In genomic region chr5:141637693-141638419, GRCh38 we compare ENCODE assay signal across 8 cellular contexts. TPM values are rescaled to one million over a fixed set of nuclear protein-coding genes. Genes with fewer than 3 reads are reported as not detected.
DNase-seq lines count a peak whose midpoint lies in the region; ATAC-seq and TF ChIP-seq lines count a peak whose summit lies in the region.

No MANE protein-coding gene starts in this region.

- peak; percentile 47 for TF ChIP-seq CTCF in A673 (conservative IDR thresholded peaks at IDR 0.05; ENCODE audit: low read depth, low read length)

- H3K9ac ChIP-seq in HUES6 (ENCODE audit: low read length) (peak overlapping the region; percentile 67), skeletal muscle satellite cell (ENCODE audit: low read depth, low read length) (peak overlapping the region; percentile 89)

- peaks cover 4% of the 10 kb centered on the region for H3K36me3 ChIP-seq in A673 (ENCODE audit: insufficient read depth, low read length, poor library complexity, severe bottlenecking)
- H3K36me3 ChIP-seq in HUES6 (ENCODE audit: control insufficient read depth, insufficient read depth, low read length), result peaks cover 6% of the 10 kb centered on the region
- peaks cover 17% of the 10 kb centered on the region for H3K36me3 ChIP-seq in skeletal muscle satellite cell (ENCODE audit: insufficient read depth, low read length)

- POLR2A ChIA-PET in A673 (lab: Charles Lee; ENCODE audit: low non-redundant PET), result interaction anchor here (0.5 kb wide), 1 partner anchor 365 kb away, joined by 3 read pairs; no protein-coding TSS in a partner anchor

- intact Hi-C loops in A673 (cut with micrococcal nuclease; ENCODE audit: unreplicated experiment), result no loop called here

- no peak overlapping the region for H3K27ac ChIP-seq in A673 (ENCODE audit: low read depth, low read length, poor library complexity, severe bottlenecking)
- H3K27ac ChIP-seq in HUES6 (ENCODE audit: low read depth, low read length), result no peak overlapping the region; the same call in 1 of the 2 replicates

- H3K4me2 ChIP-seq in skeletal muscle satellite cell (ENCODE audit: low read length), result peak overlapping the region; percentile 94

- CTCF ChIA-PET in A673 (lab: Charles Lee), result interaction anchor here (0.6 to 1.4 kb wide), 5 partner anchors 19 to 415 kb away, joined by 3 to 11 read pairs (median 3); partner anchors contain the start of genes DIAPH1 and PCDHB14

- H3K4me1 ChIP-seq in A673 (ENCODE audit: insufficient read depth, low read length, poor library complexity, severe bottlenecking) (peaks cover 9% of the 10 kb centered on the region), HUES6 (ENCODE audit: control insufficient read depth, insufficient read depth, low read length) (peaks cover 13% of the 10 kb centered on the region), skeletal muscle satellite cell (ENCODE audit: control insufficient read depth, insufficient read depth, low read length) (peaks cover 28% of the 10 kb centered on the region)

- H3K4me3 ChIP-seq in A673 (ENCODE audit: low read depth, low read length, poor library complexity, severe bottlenecking), result peak overlapping the region; percentile 95
- peak overlapping the region; percentile 91 for H3K4me3 ChIP-seq in HUES6 (ENCODE audit: low read depth, low read length)
- H3K4me3 ChIP-seq in iPS-11a (ENCODE audit: low read depth, low read length), result peak overlapping the region; percentile 91
- peak overlapping the region; percentile 90 for H3K4me3 ChIP-seq in skeletal muscle satellite cell (ENCODE audit: low read length)

- no peaks in the 10 kb centered on the region for H3K27me3 ChIP-seq in A673 (replicated peaks; ENCODE audit: insufficient read depth, low read depth, low read length, poor library complexity)
- peaks cover 10% of the 10 kb centered on the region; the same call in 1 of the 2 replicates for H3K27me3 ChIP-seq in HUES6 (ENCODE audit: control insufficient read depth, insufficient read depth, low read length)
- H3K27me3 ChIP-seq in skeletal muscle satellite cell (ENCODE audit: control insufficient read depth, insufficient read depth, low read length), result no peaks in the 10 kb centered on the region

- no TSS peak for BruUV-seq in A673 (replicated peaks; lab: Mats Ljungman, UMichigan)

- no peaks in the 10 kb centered on the region for H3K9me3 ChIP-seq in A673 (ENCODE audit: low read depth, low read length, poor library complexity, severe bottlenecking)
- no peaks in the 10 kb centered on the region for H3K9me3 ChIP-seq in HUES6 (ENCODE audit: control insufficient read depth, insufficient read depth, low read depth, low read length)
- no peaks in the 10 kb centered on the region for H3K9me3 ChIP-seq in skeletal muscle satellite cell (replicated peaks; ENCODE audit: low read length)

- ATAC-seq in GM18867 (IDR thresholded peaks at IDR 0.05; ENCODE audit: unreplicated experiment), result peak; percentile 28

- DNase-seq in A673 (ENCODE audit: low spot score) (peak; percentile 60), T-helper 2 cell (peak; percentile 27 to 70 (median 48)), astrocyte of the hippocampus (ENCODE audit: low read depth, low spot score) (peak; percentile 68), GF-D8 (lab: John Stamatoyannopoulos, UW) (no peak)

RNA-seq across cellular contexts. Expression of gene RELL2, which starts 1.1 kb away (rescaled TPM):
- 4.7 and 6.6 TPM in 2 replicates for total RNA-seq in A673 (2021)
- 5.7 and 6.8 TPM in 2 replicates for total RNA-seq in skeletal muscle satellite cell (2012; rRNA removed)

RNA-seq across cellular contexts. Expression of gene HDAC3, which starts 1.2 kb away (rescaled TPM):
- 93.1 and 109 TPM in 2 replicates for total RNA-seq in A673 (2021)
- total RNA-seq in skeletal muscle satellite cell (2012; rRNA removed), result 35.7 and 49.6 TPM in 2 replicates

RNA-seq across cellular contexts. Expression of gene FCHSD1, which starts 13.4 kb away (rescaled TPM):
- total RNA-seq in A673 (2021), result 2.3 and 3.9 TPM in 2 replicates
- 14.2 and 15.7 TPM in 2 replicates for total RNA-seq in skeletal muscle satellite cell (2012; rRNA removed)

RNA-seq across cellular contexts. Expression of gene DIAPH1, which starts 19.1 kb away (rescaled TPM):
- total RNA-seq in A673 (2021), result 105 and 109 TPM in 2 replicates
- 22.9 and 25.9 TPM in 2 replicates for total RNA-seq in skeletal muscle satellite cell (2012; rRNA removed)

RNA-seq across cellular contexts. Expression of gene ARAP3, which starts 44.2 kb away (rescaled TPM):
- total RNA-seq in A673 (2021), result 4.1 and 4.6 TPM in 2 replicates
- 1.5 and 2.0 TPM in 2 replicates for total RNA-seq in skeletal muscle satellite cell (2012; rRNA removed)
